1 cellular context compared by ENCODE assay signal in genomic region chr10:22615819-22616499, GRCh38.
TF ChIP-seq lines count a peak whose summit lies in the region.

No MANE protein-coding gene starts in this region.

TF ChIP-seq in K562, 482 proteins besides CTCF, POLR2A, EP300 and RAD21 (continued from another document):
- TF ChIP-seq USF2 (CRISPR knock-in tag; IDR thresholded peaks at IDR 0.05), result no peak; the same call in 1 of the 2 replicates
- no peak for TF ChIP-seq ZBTB34 (CRISPR knock-in tag; IDR thresholded peaks at IDR 0.05)
- TF ChIP-seq ZNF507 (tag; conservative IDR thresholded peaks at IDR 0.05), result no peak
- TF ChIP-seq MNT (conservative IDR thresholded peaks at IDR 0.05), result peak; percentile 61 to 87; a peak in 2 of 4 replicates
- peak; percentile 45 for TF ChIP-seq GABPA (tag; conservative IDR thresholded peaks at IDR 0.05; ENCODE audit: low read depth)
- TF ChIP-seq RFX7 (CRISPR knock-in tag; IDR thresholded peaks at IDR 0.05), result no peak
- no peak for TF ChIP-seq CEBPZ (IDR thresholded peaks at IDR 0.05; ENCODE audit: borderline replicate concordance, low read depth, low read length)
- no peak for TF ChIP-seq ZNF764 (CRISPR knock-in tag; IDR thresholded peaks at IDR 0.05; ENCODE audit: low read depth)
- peak; percentile 83 for TF ChIP-seq ELF1 (tag; IDR thresholded peaks at IDR 0.05)
- TF ChIP-seq CREB3 (tag; conservative IDR thresholded peaks at IDR 0.05; ENCODE audit: low read depth), result peak; percentile 72
- no peak for TF ChIP-seq SREBF2 (CRISPR knock-in tag; IDR thresholded peaks at IDR 0.05)
- TF ChIP-seq NFE2 (IDR thresholded peaks at IDR 0.05; ENCODE audit: low read depth), result 0 out of 2 replicates have a peak, but pooled peaks have one; percentile 6
- TF ChIP-seq CGGBP1 (CRISPR knock-in tag; IDR thresholded peaks at IDR 0.05), result no peak
- no peak for TF ChIP-seq ARID4B (CRISPR knock-in tag; IDR thresholded peaks at IDR 0.05)
- TF ChIP-seq HMGXB4 (CRISPR knock-in tag; IDR thresholded peaks at IDR 0.05), result no peak
- 0 out of 2 replicates have a peak, but pooled peaks have one; percentile 48 for TF ChIP-seq CHD2 (IDR thresholded peaks at IDR 0.05; ENCODE audit: low read depth, low read length)
- TF ChIP-seq ID3 (CRISPR knock-in tag; IDR thresholded peaks at IDR 0.05), result no peak
- peak; percentile 89 for TF ChIP-seq ID3 (tag; IDR thresholded peaks at IDR 0.05)
- no peak for TF ChIP-seq ZNF146 (CRISPR knock-in tag; IDR thresholded peaks at IDR 0.05; ENCODE audit: unreplicated experiment)
- peak; percentile 45; the same call in 1 of the 2 replicates for TF ChIP-seq KLF13 (tag; IDR thresholded peaks at IDR 0.05; ENCODE audit: borderline replicate concordance, low read depth)
- TF ChIP-seq ZFP91 (CRISPR knock-in tag; IDR thresholded peaks at IDR 0.05), result 0 out of 2 replicates have a peak, but pooled peaks have one; percentile 33
- no peak for TF ChIP-seq RHOXF2B (CRISPR knock-in tag; conservative IDR thresholded peaks at IDR 0.05)
- TF ChIP-seq ZFX (CRISPR knock-in tag; IDR thresholded peaks at IDR 0.05), result no peak
- no peak for TF ChIP-seq YBX1 (IDR thresholded peaks at IDR 0.05)
- TF ChIP-seq GTF2A2 (tag; IDR thresholded peaks at IDR 0.05), result no peak
- peak; percentile 68 for TF ChIP-seq MTA3 (IDR thresholded peaks at IDR 0.05; ENCODE audit: borderline replicate concordance)
- TF ChIP-seq ZNF584 (CRISPR knock-in tag; IDR thresholded peaks at IDR 0.05; ENCODE audit: low read depth), result no peak
- peak; percentile 68 for TF ChIP-seq VEZF1 (CRISPR knock-in tag; IDR thresholded peaks at IDR 0.05)
